Comparison of ENCODE assay signal across 14 cellular contexts in the genomic region with DNA sequence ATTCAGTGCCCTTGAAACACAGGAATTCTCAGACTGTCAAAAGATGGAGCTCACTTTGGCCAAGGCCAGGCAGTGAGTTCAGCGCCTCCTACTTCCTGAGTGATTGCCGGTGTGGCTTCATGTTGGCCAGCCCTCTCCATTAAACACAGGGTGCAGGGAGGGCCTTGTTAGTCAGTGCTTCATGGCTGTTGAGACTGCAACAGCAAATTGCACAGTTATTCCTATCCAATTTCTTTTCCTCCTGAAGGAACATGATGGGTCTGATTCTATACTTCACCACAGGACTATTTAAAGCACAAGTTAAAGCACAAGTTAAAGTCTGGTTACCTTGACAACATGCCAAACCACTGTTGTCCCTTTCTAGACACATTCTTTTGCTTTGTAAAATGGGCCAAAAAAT.
DNase-seq lines count a peak whose midpoint lies in the region; ATAC-seq and TF ChIP-seq lines count a peak whose summit lies in the region.
"Had no signal": no experiment of that assay in that cellular context is flagged by ENCODE, and none has a peak within 500 bp of the region (broad histone marks: within the 10 kb centered on the region; RNA-seq: fewer than 3 reads in every experiment).

No MANE protein-coding gene starts in this region.

- no peaks in the 10 kb centered on the region for H3K79me2 ChIP-seq in ACC112 (ENCODE audit: control insufficient read depth, insufficient read depth, low read length, unreplicated experiment)

- H3K36me3 ChIP-seq in ACC112 (ENCODE audit: insufficient read depth, low read length) (no peaks in the 10 kb centered on the region), lower lobe of right lung (peaks cover 16% of the 10 kb centered on the region)

- H3K36me3 Mint-ChIP-seq in brain = peaks cover 28% of the 10 kb centered on the region

- peak overlapping the region in 4 of 5 experiments; percentile 59 to 81 (median 69) for H3K27ac Mint-ChIP-seq in brain
- H3K27ac Mint-ChIP-seq: activated CD4-positive, alpha-beta memory T cell treated with anti-CD3 and anti-CD28 coated beads for 36 hours; B cell; stimulated activated naive CD8-positive, alpha-beta T cell treated with anti-CD3 and anti-CD28 coated beads, Interleukin-15, Interleukin-2, amounts not matched to agents 100 ng/mL and 50 ng/mL, for 24 hours had no signal

- peaks cover 60% of the 10 kb centered on the region for H3K4me1 Mint-ChIP-seq in brain

- H3K4me1 ChIP-seq in ACC112 (ENCODE audit: control insufficient read depth, insufficient read depth, low read length, unreplicated experiment) (peaks cover 40% of the 10 kb centered on the region), lower lobe of right lung (peaks cover 19% of the 10 kb centered on the region)

- no peaks in the 10 kb centered on the region for H3K9me3 ChIP-seq in lower lobe of right lung

- peak overlapping the region; percentile 10 for H2AFZ ChIP-seq in ACC112 (ENCODE audit: low read length, unreplicated experiment)

- intact Hi-C loops in lower lobe of right lung (cut with DNase I) = no loop called here

- ATAC-seq in lower lobe of right lung (no peak), HG02852 (IDR thresholded peaks at IDR 0.05; ENCODE audit: unreplicated experiment) (no peak), HG03520 (IDR thresholded peaks at IDR 0.05; ENCODE audit: unreplicated experiment) (no peak)

- H3K27ac ChIP-seq in ACC112 (ENCODE audit: low read depth, low read length) = peak overlapping the region; percentile 77
- no peak overlapping the region for H3K27ac ChIP-seq in lower lobe of right lung
- H3K27ac ChIP-seq: KMS-11 had no signal

- DNase-seq in HT1080 (ENCODE audit: low read depth) = peak; percentile 47
- peak; percentile 71 for DNase-seq in islet precursor cell
- no peak for DNase-seq in NCI-H1436 (lab: John Stamatoyannopoulos, UW)
- DNase-seq in lower lobe of right lung = no peak
- DNase-seq: activated CD4-positive, alpha-beta memory T cell treated with anti-CD3 and anti-CD28 coated beads for 36 hours; NCI-H510A; SW 1271 had no signal

- H3K9me3 Mint-ChIP-seq in brain = no peaks in the 10 kb centered on the region
- H3K9me3 Mint-ChIP-seq: activated CD4-positive, alpha-beta memory T cell treated with anti-CD3 and anti-CD28 coated beads for 36 hours; stimulated activated naive CD8-positive, alpha-beta T cell treated with anti-CD3 and anti-CD28 coated beads, Interleukin-15, Interleukin-2, amounts not matched to agents 100 ng/mL and 50 ng/mL, for 24 hours had no signal

- no peaks in the 10 kb centered on the region for H3K27me3 Mint-ChIP-seq in brain
- H3K27me3 Mint-ChIP-seq: stimulated activated naive CD8-positive, alpha-beta T cell treated with anti-CD3 and anti-CD28 coated beads, Interleukin-15, Interleukin-2, amounts not matched to agents 100 ng/mL and 50 ng/mL, for 24 hours had no signal

- H3K4me3 Mint-ChIP-seq in brain = peak overlapping the region in 1 of 5 experiments; percentile 35
- H3K4me3 Mint-ChIP-seq: activated CD4-positive, alpha-beta memory T cell treated with anti-CD3 and anti-CD28 coated beads for 36 hours; B cell; stimulated activated naive CD8-positive, alpha-beta T cell treated with anti-CD3 and anti-CD28 coated beads, Interleukin-15, Interleukin-2, amounts not matched to agents 100 ng/mL and 50 ng/mL, for 24 hours had no signal

- H3K4me3 ChIP-seq in ACC112 (ENCODE audit: low read depth, low read length) (no peak overlapping the region), lower lobe of right lung (no peak overlapping the region)

- H3K27me3 ChIP-seq in ACC112 (ENCODE audit: insufficient read depth, low read length) (no peaks in the 10 kb centered on the region), lower lobe of right lung (ENCODE audit: low read depth) (no peaks in the 10 kb centered on the region)

- TF ChIP-seq CTCF in brain (conservative IDR thresholded peaks at IDR 0.05) (no peak), lower lobe of right lung (IDR thresholded peaks at IDR 0.05) (no peak)

Comparison
In these comparisons a context has a peak if more than half of its experiments do, and no peak if none do; other contexts are left out.
1. DNase-seq: peak in HT1080 (single experiment) and islet precursor cell (single experiment); none in NCI-H1436 (single experiment) and lower lobe of right lung (single experiment).